ENCODE assay signal across 17 cellular contexts in the genomic region with DNA sequence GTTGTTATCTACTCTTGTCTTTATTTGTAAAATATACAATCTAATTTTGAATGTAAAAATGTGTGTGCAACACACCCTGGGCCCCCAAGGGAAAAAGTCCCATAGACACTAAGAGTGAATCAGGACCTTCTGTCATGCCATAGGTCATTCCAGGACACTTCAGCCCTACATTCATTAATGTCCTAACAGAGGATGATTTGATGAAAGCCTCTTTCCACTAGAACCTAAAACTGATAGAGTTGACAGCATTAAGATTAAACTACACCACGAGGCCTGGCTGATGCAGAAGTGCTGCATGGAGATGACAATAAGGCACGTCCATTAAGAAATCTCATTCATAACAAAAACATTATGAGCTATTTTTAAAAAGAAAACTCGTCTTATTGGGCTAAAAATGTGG. TPM values are rescaled to one million over a fixed set of nuclear protein-coding genes. Genes with fewer than 3 reads are reported as not detected.
DNase-seq lines count a peak whose midpoint lies in the region; ATAC-seq and TF ChIP-seq lines count a peak whose summit lies in the region.
"Had no signal": no experiment of that assay in that cellular context is flagged by ENCODE, and none has a peak within 500 bp of the region (broad histone marks: within the 10 kb centered on the region; RNA-seq: fewer than 3 reads in every experiment).

No MANE protein-coding gene starts in this region.

- POLR2A ChIA-PET in SK-N-SH (lab: Yijun Ruan, JAX) = no interaction called here

- peak overlapping the region in 1 of 2 experiments; percentile 53; a peak in 2 of 4 replicates for H3K27ac ChIP-seq in SK-N-SH (ENCODE audit: low read depth in 2 of 2, low read length in 1 of 2)
- H3K27ac ChIP-seq: BLaER1 treated with 17β-estradiol and CSF1 and Interleukin-3, amounts not matched to agents 10 nM and 100 nM; HL-60 had no signal

- intact Hi-C loops in left ventricle myocardium superior (cut with micrococcal nuclease) = no loop called here

- ATAC-seq in SK-N-SH treated with all-trans-retinoic acid at 6 μM for 48 hours = no peak
- peak; percentile 44 for ATAC-seq in left ventricle myocardium superior
- no peak for ATAC-seq in T-helper 17 cell
- ATAC-seq in GM18907 (IDR thresholded peaks at IDR 0.05; ENCODE audit: unreplicated experiment) = no peak

- no peaks in the 10 kb centered on the region for H3K9me2 ChIP-seq in SK-N-SH

- 69% methylated on average over 3 of the region's 3 CpGs for WGBS in SK-N-SH (ENCODE audit: low lambda C conversion rate)

- no peaks in the 10 kb centered on the region for H4K20me1 ChIP-seq in SK-N-SH (ENCODE audit: insufficient read depth)
- H4K20me1 ChIP-seq: BLaER1 treated with 17β-estradiol and CSF1 and Interleukin-3, amounts not matched to agents 10 nM and 100 nM had no signal

- no peaks in the 10 kb centered on the region for H3K27me3 Mint-ChIP-seq in T-helper 17 cell
- H3K27me3 Mint-ChIP-seq in osteocyte (ENCODE audit: unreplicated experiment) = no peaks in the 10 kb centered on the region

- no peaks in the 10 kb centered on the region for H3F3A ChIP-seq in SK-N-SH (replicated peaks; ENCODE audit: insufficient read depth)

- no peak overlapping the region for H2AFZ ChIP-seq in SK-N-SH (ENCODE audit: low read depth)

- no peak for TF ChIP-seq RAD21 in SK-N-SH (IDR thresholded peaks at IDR 0.05; ENCODE audit: low read length)

- H3K9me3 Mint-ChIP-seq in osteocyte (ENCODE audit: unreplicated experiment) = peaks cover 4% of the 10 kb centered on the region

- no peak for TF ChIP-seq CTCF in SK-N-SH (IDR thresholded peaks at IDR 0.05)
- TF ChIP-seq CTCF in osteocyte (IDR thresholded peaks at IDR 0.05) = no peak

- TF ChIP-seq EP300 in SK-N-SH (IDR thresholded peaks at IDR 0.05; ENCODE audit: borderline replicate concordance in 1 of 2, low read depth in 1 of 2, low read length in 1 of 2) = no peak

- H3K27me3 ChIP-seq in SK-N-SH (ENCODE audit: insufficient read depth) = no peaks in the 10 kb centered on the region
- H3K27me3 ChIP-seq: BLaER1 treated with 17β-estradiol and CSF1 and Interleukin-3, amounts not matched to agents 10 nM and 100 nM had no signal

- H3K4me1 Mint-ChIP-seq in T-helper 17 cell = no peaks in the 10 kb centered on the region
- H3K4me1 Mint-ChIP-seq in osteocyte (ENCODE audit: unreplicated experiment) = peaks cover 1% of the 10 kb centered on the region
- H3K4me1 Mint-ChIP-seq: CD4-positive, CD25-positive, alpha-beta regulatory T cell had no signal

- CTCF ChIA-PET in SK-N-SH (lab: Yijun Ruan, JAX) = interaction anchor here (0.9 kb wide), 1 partner anchor 290 kb away, joined by 4 read pairs; no protein-coding TSS in a partner anchor

- H3K4me1 ChIP-seq in SK-N-SH (ENCODE audit: control insufficient read depth in 1 of 2, insufficient read depth in 2 of 2, low read depth in 1 of 2, low read length in 1 of 2) = peaks cover 0 to 13% of the 10 kb centered on the region in 2 experiments; a peak in 2 of 4 replicates
- H3K4me1 ChIP-seq: BLaER1 treated with 17β-estradiol and CSF1 and Interleukin-3, amounts not matched to agents 10 nM and 100 nM had no signal

- no peaks in the 10 kb centered on the region for H3K9me3 ChIP-seq in SK-N-SH
- no peaks in the 10 kb centered on the region for H3K9me3 ChIP-seq in T-helper 17 cell (ENCODE audit: control insufficient read depth, low read length, poor library complexity, severe bottlenecking)
- H3K9me3 ChIP-seq: BLaER1 treated with 17β-estradiol and CSF1 and Interleukin-3, amounts not matched to agents 10 nM and 100 nM had no signal

- no peak overlapping the region for H3K9ac ChIP-seq in SK-N-SH
- H3K9ac ChIP-seq: BLaER1 treated with 17β-estradiol and CSF1 and Interleukin-3, amounts not matched to agents 10 nM and 100 nM had no signal

- H3K27ac Mint-ChIP-seq in T-helper 17 cell (no peak overlapping the region), osteocyte (ENCODE audit: unreplicated experiment) (no peak overlapping the region)

- no peak overlapping the region for H3K4me2 ChIP-seq in SK-N-SH
- H3K4me2 ChIP-seq: BLaER1 treated with 17β-estradiol and CSF1 and Interleukin-3, amounts not matched to agents 10 nM and 100 nM had no signal

- H3K36me3 Mint-ChIP-seq in T-helper 17 cell (ENCODE audit: low read depth) (no peaks in the 10 kb centered on the region), osteocyte (ENCODE audit: unreplicated experiment) (no peaks in the 10 kb centered on the region)

- peak; percentile 1 for DNase-seq in SK-N-SH
- peak; percentile 39 for DNase-seq in EH (ENCODE audit: low read depth)
- peak; percentile 56 for DNase-seq in NCI-H82 (lab: John Stamatoyannopoulos, UW)
- DNase-seq in left ventricle myocardium superior = no peak
- no peak for DNase-seq in T-helper 17 cell
- DNase-seq in osteocyte (ENCODE audit: extremely low spot score, unreplicated experiment) = no peak
- DNase-seq: 8988T; ACHN; CD4-positive, CD25-positive, alpha-beta regulatory T cell; DMS79; EL; GDM1; HCEC 1CT had no signal

- H3K79me2 ChIP-seq in SK-N-SH (ENCODE audit: insufficient read depth) = peaks cover 70% of the 10 kb centered on the region

- no peak overlapping the region for H3K4me3 Mint-ChIP-seq in T-helper 17 cell
- H3K4me3 Mint-ChIP-seq in osteocyte (ENCODE audit: unreplicated experiment) = no peak overlapping the region
- H3K4me3 Mint-ChIP-seq: CD4-positive, CD25-positive, alpha-beta regulatory T cell had no signal

- no peaks in the 10 kb centered on the region for H3K36me3 ChIP-seq in SK-N-SH (replicated peaks in 1 of 2; ENCODE audit: control insufficient read depth in 1 of 2, insufficient read depth in 2 of 2, low read length in 1 of 2)
- H3K36me3 ChIP-seq: BLaER1 treated with 17β-estradiol and CSF1 and Interleukin-3, amounts not matched to agents 10 nM and 100 nM had no signal

- no peak overlapping the region for H3K4me3 ChIP-seq in SK-N-SH (ENCODE audit: low read depth in 2 of 2, low read length in 1 of 2)
- H3K4me3 ChIP-seq: BLaER1 treated with 17β-estradiol and CSF1 and Interleukin-3, amounts not matched to agents 10 nM and 100 nM had no signal

TF ChIP-seq in SK-N-SH, 30 proteins besides CTCF, POLR2A, EP300 and RAD21 (continues in another document):
- TF ChIP-seq FOXM1 (IDR thresholded peaks at IDR 0.05; ENCODE audit: low read depth) (no peak), SIN3A (IDR thresholded peaks at IDR 0.05; ENCODE audit: borderline replicate concordance, low read depth, low read length) (no peak), USF2 (IDR thresholded peaks at IDR 0.05; ENCODE audit: borderline replicate concordance, low read depth, low read length) (no peak)
- TF ChIP-seq, protein P1, sequence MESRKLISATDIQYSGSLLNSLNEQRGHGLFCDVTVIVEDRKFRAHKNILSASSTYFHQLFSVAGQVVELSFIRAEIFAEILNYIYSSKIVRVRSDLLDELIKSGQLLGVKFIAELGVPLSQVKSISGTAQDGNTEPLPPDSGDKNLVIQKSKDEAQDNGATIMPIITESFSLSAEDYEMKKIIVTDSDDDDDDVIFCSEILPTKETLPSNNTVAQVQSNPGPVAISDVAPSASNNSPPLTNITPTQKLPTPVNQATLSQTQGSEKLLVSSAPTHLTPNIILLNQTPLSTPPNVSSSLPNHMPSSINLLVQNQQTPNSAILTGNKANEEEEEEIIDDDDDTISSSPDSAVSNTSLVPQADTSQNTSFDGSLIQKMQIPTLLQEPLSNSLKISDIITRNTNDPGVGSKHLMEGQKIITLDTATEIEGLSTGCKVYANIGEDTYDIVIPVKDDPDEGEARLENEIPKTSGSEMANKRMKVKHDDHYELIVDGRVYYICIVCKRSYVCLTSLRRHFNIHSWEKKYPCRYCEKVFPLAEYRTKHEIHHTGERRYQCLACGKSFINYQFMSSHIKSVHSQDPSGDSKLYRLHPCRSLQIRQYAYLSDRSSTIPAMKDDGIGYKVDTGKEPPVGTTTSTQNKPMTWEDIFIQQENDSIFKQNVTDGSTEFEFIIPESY (IDR thresholded peaks at IDR 0.05; ENCODE audit: borderline replicate concordance, low read depth) = no peak

TF ChIP-seq in SK-N-SH treated with all-trans-retinoic acid at 6 μM for 48 hours, 23 proteins besides CTCF, POLR2A, EP300 and RAD21:
- TF ChIP-seq TSHZ2 (CRISPR knock-in tag; IDR thresholded peaks at IDR 0.05) (no peak), ZNF565 (CRISPR knock-in tag; conservative IDR thresholded peaks at IDR 0.05; ENCODE audit: low read depth) (no peak), ESRRG (CRISPR knock-in tag; IDR thresholded peaks at IDR 0.05) (no peak), ZNF70 (CRISPR knock-in tag; IDR thresholded peaks at IDR 0.05) (no peak), GLIS3 (CRISPR knock-in tag; IDR thresholded peaks at IDR 0.05) (no peak), CSDC2 (CRISPR knock-in tag; IDR thresholded peaks at IDR 0.05) (no peak), OSR1 (CRISPR knock-in tag; IDR thresholded peaks at IDR 0.05) (no peak), ZC3H10 (CRISPR knock-in tag; IDR thresholded peaks at IDR 0.05) (no peak), TCF4 (CRISPR knock-in tag; IDR thresholded peaks at IDR 0.05; ENCODE audit: borderline replicate concordance) (no peak)
TF ChIP-seq in SK-N-SH treated with all-trans-retinoic acid at 6 μM for 48 hours: peak in this region for 0.

RNA-seq across cellular contexts. Expression of gene FRMD3, which starts 46.2 kb away (rescaled TPM):
- polyA plus RNA-seq in SK-N-SH (2012; rRNA removed) = 0.89 and 1.3 TPM in 2 replicates
- polyA plus RNA-seq in SK-N-SH (2012; cell fraction: cytosol; rRNA removed) = 1.3 and 1.9 TPM in 2 replicates
- polyA plus RNA-seq in SK-N-SH (2012; cell fraction: nucleus; rRNA removed) = 1.7 and 2.0 TPM in 2 replicates
- total RNA-seq in left ventricle myocardium superior (97.7 TPM), T-helper 17 cell (10 to 100 TPM in 1 of 2 donors, 1 to 10 TPM in 1; 1.4 to 18.9 TPM), osteocyte (0.29 and 0.35 TPM in 2 replicates)

Comparison
In these comparisons a context has a peak if more than half of its experiments do, and no peak if none do; other contexts are left out.
1. DNase-seq: peak in SK-N-SH (single experiment), EH (single experiment) and NCI-H82 (single experiment); none in left ventricle myocardium superior (single experiment), T-helper 17 cell (0 of 3) and osteocyte (single experiment).